ENCODE assay signal across 29 cellular contexts in the genomic region with DNA sequence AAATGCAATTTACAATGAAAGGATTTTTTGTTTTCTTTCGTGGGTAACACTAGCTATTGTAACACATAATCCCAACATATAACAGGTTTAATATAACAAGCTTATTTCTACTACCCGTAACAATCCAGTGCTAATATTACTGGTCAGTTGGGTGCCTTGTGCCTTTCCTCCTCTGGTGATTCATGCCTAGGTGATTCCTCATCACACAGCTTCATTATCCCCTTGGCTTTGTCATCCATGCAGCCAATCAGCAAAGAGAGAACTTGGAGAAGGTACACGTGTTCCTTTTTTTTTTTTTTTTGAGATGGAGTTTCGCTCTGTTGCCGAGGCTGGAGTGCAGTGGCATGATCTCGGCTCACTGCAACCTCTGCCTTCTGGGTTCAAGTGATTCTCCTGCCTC. TPM values are rescaled to one million over a fixed set of nuclear protein-coding genes. Genes with fewer than 3 reads are reported as not detected.
DNase-seq lines count a peak whose midpoint lies in the region; ATAC-seq and TF ChIP-seq lines count a peak whose summit lies in the region.
"Had no signal": no experiment of that assay in that cellular context is flagged by ENCODE, and none has a peak within 500 bp of the region (broad histone marks: within the 10 kb centered on the region; RNA-seq: fewer than 3 reads in every experiment).

No MANE protein-coding gene starts in this region.

- no peaks in the 10 kb centered on the region for H3K9me3 Mint-ChIP-seq in CD4-positive, alpha-beta T cell
- H3K9me3 Mint-ChIP-seq: activated naive CD4-positive, alpha-beta T cell treated with anti-CD3 and anti-CD28 coated beads, Interleukin-2, amount 50 U/mL, for 72 hours; IgD-negative memory B cell; neural crest cell had no signal

- H3K36me3 Mint-ChIP-seq in CD4-positive, alpha-beta T cell (ENCODE audit: low read depth), result no peaks in the 10 kb centered on the region
- H3K36me3 Mint-ChIP-seq: activated naive CD4-positive, alpha-beta T cell treated with anti-CD3 and anti-CD28 coated beads, Interleukin-2, amount 50 U/mL, for 72 hours; IgD-negative memory B cell had no signal

- DNase-seq in Daoy (ENCODE audit: low read depth) (peak; percentile 64), HK-2 (ENCODE audit: unreplicated experiment) (peak; percentile 8), amniotic epithelial cell (ENCODE audit: low read depth) (peak; percentile 22), iPS-NIHi11 (ENCODE audit: low spot score) (peak; percentile 41), kidney glomerular epithelial cell (lab: John Stamatoyannopoulos, UW) (no peak), globus pallidus (ENCODE audit: low spot score) (no peak)
- no peak for DNase-seq in CD4-positive, alpha-beta T cell
- DNase-seq: activated CD4-positive, alpha-beta T cell treated with anti-CD3 and anti-CD28 coated beads for 48 hours; activated CD8-positive, alpha-beta memory T cell treated with anti-CD3 and anti-CD28 coated beads for 24 hours; activated T-cell treated with anti-CD3 and anti-CD28 coated beads for 4 hours; left ventricle myocardium inferior; NCI-H1092 treated with DMSO at 0.1 percent for 48 hours; NCI-H187 treated with DMSO at 0.1 percent for 48 hours; NCI-H2171 treated with DMSO at 0.1 percent for 48 hours; NCI-H524; pancreas; PC-9; SIG-M5; small intestine; stimulated activated naive CD4-positive, alpha-beta T cell treated with Interleukin-2 at 50 U/mL for 16 hours; T-helper 9 cell; WERI-Rb-1 had no signal

- ATAC-seq in CD4-positive, alpha-beta T cell (ENCODE audit: poor library complexity), result no peak
- ATAC-seq in GM21576 (IDR thresholded peaks at IDR 0.05; ENCODE audit: unreplicated experiment), result no peak
- ATAC-seq: activated naive CD4-positive, alpha-beta T cell treated with anti-CD3 and anti-CD28 coated beads, Interleukin-2, amount 50 U/mL, for 72 hours; pancreas had no signal

- no peak overlapping the region for H3K27ac Mint-ChIP-seq in CD4-positive, alpha-beta T cell
- H3K27ac Mint-ChIP-seq: activated naive CD4-positive, alpha-beta T cell treated with anti-CD3 and anti-CD28 coated beads, Interleukin-2, amount 50 U/mL, for 72 hours; IgD-negative memory B cell had no signal

- intact Hi-C loops in CD4-positive, alpha-beta T cell (cut with DNase I, micrococcal nuclease), result no loop called here

- no peak overlapping the region for H3K27ac ChIP-seq in CD4-positive, alpha-beta T cell (ENCODE audit: low read depth, low read length)
- H3K27ac ChIP-seq: BLaER1, left ventricle myocardium inferior, pancreas, PC-9, thoracic aorta, vagina, WERI-Rb-1 had no signal

- no peaks in the 10 kb centered on the region for H3K4me1 Mint-ChIP-seq in CD4-positive, alpha-beta T cell (ENCODE audit: low read depth)

- H3K27me3 ChIP-seq in CD4-positive, alpha-beta T cell (ENCODE audit: control insufficient read depth, insufficient read depth, low read length), result peaks cover 19% of the 10 kb centered on the region
- H3K27me3 ChIP-seq: BLaER1, pancreas, vagina had no signal

- H3K4me3 Mint-ChIP-seq in CD4-positive, alpha-beta T cell, result no peak overlapping the region
- H3K4me3 Mint-ChIP-seq: IgD-negative memory B cell, neural crest cell had no signal

- H3K9me3 ChIP-seq in CD4-positive, alpha-beta T cell (ENCODE audit: control insufficient read depth, low read length), result no peaks in the 10 kb centered on the region
- H3K9me3 ChIP-seq: BLaER1, left ventricle myocardium inferior, pancreas, thoracic aorta, vagina had no signal

- CTCF ChIA-PET in CD4-positive, alpha-beta T cell (lab: Charles Lee), result no interaction called here

- POLR2A ChIA-PET in CD4-positive, alpha-beta T cell (lab: Charles Lee), result no interaction called here

- H3K27me3 Mint-ChIP-seq in CD4-positive, alpha-beta T cell, result peaks cover 37% of the 10 kb centered on the region

- no peak for TF ChIP-seq CTCF in CD4-positive, alpha-beta T cell (IDR thresholded peaks at IDR 0.05)

RNA-seq across cellular contexts. Expression of a gene that starts 30.7 kb away (rescaled TPM):
- total RNA-seq in Daoy (2014; rRNA removed; shearing (Covaris generic)), result 11.3 and 16.6 TPM in 2 replicates
- 1 to 10 TPM; 4.6 to 5.1 TPM for total RNA-seq in CD4-positive, alpha-beta T cell

Comparison
In these comparisons a context has a peak if more than half of its experiments do, and no peak if none do; other contexts are left out.
1. DNase-seq: peak in Daoy (single experiment), HK-2 (single experiment), amniotic epithelial cell (single experiment) and iPS-NIHi11 (single experiment); none in CD4-positive, alpha-beta T cell (0 of 10), kidney glomerular epithelial cell (single experiment) and globus pallidus (single experiment).